ENCODE assay signal across 9 cellular contexts in genomic region chr16:3059723-3060242, GRCh38. TPM values are rescaled to one million over a fixed set of nuclear protein-coding genes. Genes with fewer than 3 reads are reported as not detected.
DNase-seq lines count a peak whose midpoint lies in the region; ATAC-seq, FAIRE-seq and TF ChIP-seq lines count a peak whose summit lies in the region.
"Had no signal": no experiment of that assay in that cellular context is flagged by ENCODE, and none has a peak within 500 bp of the region (broad histone marks: within the 10 kb centered on the region; RNA-seq: fewer than 3 reads in every experiment).

No MANE protein-coding gene starts in this region.

- POLR2A ChIA-PET in activated CD4-positive, alpha-beta T cell treated with anti-CD3 and anti-CD28 coated beads for 36 hours (lab: Charles Lee), result interaction anchor here (1.1 kb wide), 1 partner anchor 70 kb away, joined by 3 read pairs; no protein-coding TSS in a partner anchor
- POLR2A ChIA-PET in activated naive CD8-positive, alpha-beta T cell treated with anti-CD3 and anti-CD28 coated beads, Interleukin-2, amount 10 ng/mL, durations not matched to agents 7 days and 5 days (lab: Charles Lee), result interaction anchor here (0.7 to 6.5 kb wide), 13 partner anchors 8 to 98 kb away, joined by 3 to 131 read pairs (median 7); partner anchors contain the start of genes IL32, MMP25 and ZNF213

- no peaks in the 10 kb centered on the region for H3K9me3 ChIP-seq in left lung
- no peaks in the 10 kb centered on the region for H3K9me3 ChIP-seq in thoracic aorta

- CTCF ChIA-PET in activated CD4-positive, alpha-beta T cell treated with anti-CD3 and anti-CD28 coated beads for 36 hours (lab: Charles Lee), result interaction anchor here (0.7 to 4.0 kb wide), 11 partner anchors 28 to 109 kb away, joined by 3 to 83 read pairs (median 4); partner anchors contain the start of gene ZSCAN10

- no peaks in the 10 kb centered on the region for H3K9me3 Mint-ChIP-seq in activated CD4-positive, alpha-beta T cell treated with anti-CD3 and anti-CD28 coated beads for 36 hours (ENCODE audit: low read depth)
- H3K9me3 Mint-ChIP-seq in activated naive CD8-positive, alpha-beta T cell treated with anti-CD3 and anti-CD28 coated beads, Interleukin-2, amount 10 ng/mL, durations not matched to agents 7 days and 5 days, result no peaks in the 10 kb centered on the region

- H3K27me3 ChIP-seq in left lung, result no peaks in the 10 kb centered on the region
- H3K27me3 ChIP-seq in thoracic aorta (replicated peaks; ENCODE audit: insufficient read depth), result no peaks in the 10 kb centered on the region

- no peak for TF ChIP-seq POLR2A in GM12891 (IDR thresholded peaks at IDR 0.05; ENCODE audit: low read depth, low read length)

- TF ChIP-seq CTCF in left lung (IDR thresholded peaks at IDR 0.05), result no peak
- no peak for TF ChIP-seq CTCF in thoracic aorta (IDR thresholded peaks at IDR 0.05)

- no peak for ATAC-seq in activated CD4-positive, alpha-beta T cell treated with anti-CD3 and anti-CD28 coated beads for 36 hours
- ATAC-seq in activated naive CD8-positive, alpha-beta T cell treated with anti-CD3 and anti-CD28 coated beads, Interleukin-2, amount 10 ng/mL, durations not matched to agents 7 days and 5 days (ENCODE audit: low read depth), result no peak
- no peak for ATAC-seq in left lung
- ATAC-seq in thoracic aorta (ENCODE audit: insufficient number of reproducible peaks, low FRiP score, low read depth), result no peak
- no peak for ATAC-seq in HG03469 (IDR thresholded peaks at IDR 0.05; ENCODE audit: unreplicated experiment)

- intact Hi-C loops in activated CD4-positive, alpha-beta T cell treated with anti-CD3 and anti-CD28 coated beads for 36 hours (cut with DNase I, micrococcal nuclease), result loop anchor here (1.0 to 5.0 kb wide), 11 partner anchors 31 to 107 kb away; partner anchors contain the start of genes HCFC1R1 (in 1 of the 2), THOC6 (in 1 of the 2) and TNFRSF12A (in 1 of the 2)
- intact Hi-C loops in left lung (cut with DNase I), result no loop called here

- peaks cover 11% of the 10 kb centered on the region for H3K36me3 Mint-ChIP-seq in activated CD4-positive, alpha-beta T cell treated with anti-CD3 and anti-CD28 coated beads for 36 hours (ENCODE audit: low read depth)
- peaks cover 34% of the 10 kb centered on the region for H3K36me3 Mint-ChIP-seq in activated naive CD8-positive, alpha-beta T cell treated with anti-CD3 and anti-CD28 coated beads, Interleukin-2, amount 10 ng/mL, durations not matched to agents 7 days and 5 days

- no peaks in the 10 kb centered on the region for H3K27me3 Mint-ChIP-seq in activated CD4-positive, alpha-beta T cell treated with anti-CD3 and anti-CD28 coated beads for 36 hours
- no peaks in the 10 kb centered on the region for H3K27me3 Mint-ChIP-seq in activated naive CD8-positive, alpha-beta T cell treated with anti-CD3 and anti-CD28 coated beads, Interleukin-2, amount 10 ng/mL, durations not matched to agents 7 days and 5 days

- H3K36me3 ChIP-seq in left lung (peaks cover 0 to 6% of the 10 kb centered on the region in 2 donors), thoracic aorta (no peaks in the 10 kb centered on the region)

- DNase-seq in activated CD4-positive, alpha-beta T cell treated with anti-CD3 and anti-CD28 coated beads for 36 hours, result peak; percentile 61
- no peak for DNase-seq in activated CD4-positive, alpha-beta T cell treated with anti-CD3 and anti-CD28 coated beads, Interleukin-2, amount 50 U/mL, for 48 hours
- DNase-seq in activated naive CD8-positive, alpha-beta T cell treated with anti-CD3 and anti-CD28 coated beads, Interleukin-2, amount 10 ng/mL, durations not matched to agents 7 days and 5 days, result no peak
- DNase-seq in left lung (no peak), thoracic aorta (ENCODE audit: low spot score) (no peak), GM12891 (ENCODE audit: insufficient read length, low spot score) (no peak), amniotic stem cell (lab: John Stamatoyannopoulos, UW) (no peak)

- H3K4me1 ChIP-seq in left lung (peaks cover 13 to 75% of the 10 kb centered on the region in 2 donors), thoracic aorta (ENCODE audit: control insufficient read depth in 1 of 2, low read depth in 2 of 2) (peaks cover 11 to 23% of the 10 kb centered on the region in 2 donors)

- FAIRE-seq in GM12891 (lab: Jason Lieb, UNC), result no peak

- peak overlapping the region; percentile 93 for H3K27ac Mint-ChIP-seq in activated CD4-positive, alpha-beta T cell treated with anti-CD3 and anti-CD28 coated beads for 36 hours
- H3K27ac Mint-ChIP-seq in activated naive CD8-positive, alpha-beta T cell treated with anti-CD3 and anti-CD28 coated beads, Interleukin-2, amount 10 ng/mL, durations not matched to agents 7 days and 5 days, result peak overlapping the region; percentile 89

- H3K4me3 ChIP-seq in left lung (peak overlapping the region; percentile 74 to 76), thoracic aorta (peak overlapping the region; percentile 94)

- peak overlapping the region; percentile 78 for H3K4me3 Mint-ChIP-seq in activated CD4-positive, alpha-beta T cell treated with anti-CD3 and anti-CD28 coated beads for 36 hours
- peak overlapping the region; percentile 82 for H3K4me3 Mint-ChIP-seq in activated naive CD8-positive, alpha-beta T cell treated with anti-CD3 and anti-CD28 coated beads, Interleukin-2, amount 10 ng/mL, durations not matched to agents 7 days and 5 days

- H3K27ac ChIP-seq in left lung, result peak overlapping the region; percentile 86 to 87
- peak overlapping the region; percentile 39 to 41 for H3K27ac ChIP-seq in thoracic aorta

- peaks cover 66% of the 10 kb centered on the region for H3K4me1 Mint-ChIP-seq in activated CD4-positive, alpha-beta T cell treated with anti-CD3 and anti-CD28 coated beads for 36 hours
- peaks cover 57% of the 10 kb centered on the region for H3K4me1 Mint-ChIP-seq in activated naive CD8-positive, alpha-beta T cell treated with anti-CD3 and anti-CD28 coated beads, Interleukin-2, amount 10 ng/mL, durations not matched to agents 7 days and 5 days

TF ChIP-seq in GM12891, 5 proteins besides CTCF, POLR2A, EP300 and RAD21:
- TF ChIP-seq SPI1 (IDR thresholded peaks at IDR 0.05; ENCODE audit: low read depth, low read length) (no peak), POLR2AphosphoS5 (IDR thresholded peaks at IDR 0.05; ENCODE audit: low read depth, low read length) (no peak), PAX5 (IDR thresholded peaks at IDR 0.05; ENCODE audit: insufficient read depth, low read length, severe bottlenecking) (no peak), POU2F2 (IDR thresholded peaks at IDR 0.05; ENCODE audit: low read depth, low read length) (no peak), TAF1 (IDR thresholded peaks at IDR 0.05; ENCODE audit: low read depth, low read length) (no peak)
TF ChIP-seq in GM12891: peak in this region for 0.

RNA-seq across cellular contexts. Expression of gene IL32, which starts 5.7 kb away (rescaled TPM):
- total RNA-seq in activated CD4-positive, alpha-beta T cell treated with anti-CD3 and anti-CD28 coated beads for 36 hours, result 1,000 to 10,000 TPM; 1,864 to 2,360 TPM
- total RNA-seq in activated naive CD8-positive, alpha-beta T cell treated with anti-CD3 and anti-CD28 coated beads, Interleukin-2, amount 10 ng/mL, durations not matched to agents 7 days and 5 days, result 1,000 to 10,000 TPM; 2,319 to 2,425 TPM
- 100 to 1,000 TPM; 132 to 310 TPM for total RNA-seq in left lung
- total RNA-seq in thoracic aorta, result 10 to 100 TPM; 42.4 to 55.4 TPM
- 512 TPM for polyA plus RNA-seq in GM12891 (2012; ENCODE audit: low read depth, missing spikeins)

RNA-seq across cellular contexts. Expression of gene MMP25, which starts 13.4 kb away (rescaled TPM):
- total RNA-seq in activated CD4-positive, alpha-beta T cell treated with anti-CD3 and anti-CD28 coated beads for 36 hours, result under 1 TPM; 0.55 to 0.91 TPM
- total RNA-seq in activated naive CD8-positive, alpha-beta T cell treated with anti-CD3 and anti-CD28 coated beads, Interleukin-2, amount 10 ng/mL, durations not matched to agents 7 days and 5 days, result 10 to 100 TPM; 49.3 to 60.4 TPM
- 10 to 100 TPM in 1 of 2 donors, 1 to 10 TPM in 1; 2.4 to 91.9 TPM for total RNA-seq in left lung
- 1 to 10 TPM in 1 of 2 donors, not detected in 1; 4.2 TPM for total RNA-seq in thoracic aorta
- 0.68 TPM for polyA plus RNA-seq in GM12891 (2012; ENCODE audit: low read depth, missing spikeins)

RNA-seq across cellular contexts. Expression of gene BICDL2, which starts 23.0 kb away (rescaled TPM):
- 1 to 10 TPM in 1 of 2 experiments, under 1 TPM in 1; 0.58 to 1.2 TPM for total RNA-seq in activated CD4-positive, alpha-beta T cell treated with anti-CD3 and anti-CD28 coated beads for 36 hours
- total RNA-seq in activated naive CD8-positive, alpha-beta T cell treated with anti-CD3 and anti-CD28 coated beads, Interleukin-2, amount 10 ng/mL, durations not matched to agents 7 days and 5 days, result 1 to 10 TPM; 1.6 TPM
- total RNA-seq in left lung (10 to 100 TPM; 10.8 to 18.1 TPM), thoracic aorta (1 to 10 TPM in 1 of 2 donors, not detected in 1; 1.1 TPM)
- 0.37 TPM for polyA plus RNA-seq in GM12891 (2012; ENCODE audit: low read depth, missing spikeins)
- total RNA-seq: LHCN-M2 had no signal

RNA-seq across cellular contexts. Expression of gene THOC6, which starts 35.9 kb away (rescaled TPM):
- total RNA-seq in activated CD4-positive, alpha-beta T cell treated with anti-CD3 and anti-CD28 coated beads for 36 hours, result 10 to 100 TPM; 46.9 to 50.2 TPM
- 10 to 100 TPM; 36.3 to 36.9 TPM for total RNA-seq in activated naive CD8-positive, alpha-beta T cell treated with anti-CD3 and anti-CD28 coated beads, Interleukin-2, amount 10 ng/mL, durations not matched to agents 7 days and 5 days
- total RNA-seq in left lung (10 to 100 TPM; 24.0 to 38.7 TPM), thoracic aorta (10 to 100 TPM; 19.0 to 24.7 TPM)
- 15.4 TPM for polyA plus RNA-seq in GM12891 (2012; ENCODE audit: low read depth, missing spikeins)

RNA-seq across cellular contexts. Expression of gene HCFC1R1, which starts 36.0 kb away (rescaled TPM):
- total RNA-seq in activated CD4-positive, alpha-beta T cell treated with anti-CD3 and anti-CD28 coated beads for 36 hours, result 10 to 100 TPM; 30.0 to 30.7 TPM
- 10 to 100 TPM; 38.1 to 42.6 TPM for total RNA-seq in activated naive CD8-positive, alpha-beta T cell treated with anti-CD3 and anti-CD28 coated beads, Interleukin-2, amount 10 ng/mL, durations not matched to agents 7 days and 5 days
- 10 to 100 TPM; 45.4 to 66.6 TPM for total RNA-seq in left lung
- 100 to 1,000 TPM in 1 of 2 donors, 10 to 100 TPM in 1; 19.9 to 120 TPM for total RNA-seq in thoracic aorta
- polyA plus RNA-seq in GM12891 (2012; ENCODE audit: low read depth, missing spikeins), result 24.8 TPM

Comparison
In these comparisons a context has a peak if more than half of its experiments do, and no peak if none do; other contexts are left out.
1. RNA of gene IL32, which starts 5.7 kb away (total RNA-seq): 2,319 to 2,425 TPM in activated naive CD8-positive, alpha-beta T cell treated with anti-CD3 and anti-CD28 coated beads, Interleukin-2, amount 10 ng/mL, durations not matched to agents 7 days and 5 days and 1,864 to 2,360 TPM in activated CD4-positive, alpha-beta T cell treated with anti-CD3 and anti-CD28 coated beads for 36 hours; 132 to 310 TPM in left lung and 42.4 to 55.4 TPM in thoracic aorta; every median in the first group is over 4 times any median in the second.
2. RNA of gene BICDL2, which starts 23.0 kb away (total RNA-seq): 10.8 to 18.1 TPM in left lung; 1.6 TPM in activated naive CD8-positive, alpha-beta T cell treated with anti-CD3 and anti-CD28 coated beads, Interleukin-2, amount 10 ng/mL, durations not matched to agents 7 days and 5 days, 0.58 to 1.2 TPM in activated CD4-positive, alpha-beta T cell treated with anti-CD3 and anti-CD28 coated beads for 36 hours and 1.1 TPM in thoracic aorta; every median in the first group is over 4 times any median in the second.
3. intact Hi-C loops: an anchor here in activated CD4-positive, alpha-beta T cell treated with anti-CD3 and anti-CD28 coated beads for 36 hours (1.0 to 5.0 kb wide); none called in left lung.